Comparison of ENCODE assay signal across 1 cellular context in the genomic region with DNA sequence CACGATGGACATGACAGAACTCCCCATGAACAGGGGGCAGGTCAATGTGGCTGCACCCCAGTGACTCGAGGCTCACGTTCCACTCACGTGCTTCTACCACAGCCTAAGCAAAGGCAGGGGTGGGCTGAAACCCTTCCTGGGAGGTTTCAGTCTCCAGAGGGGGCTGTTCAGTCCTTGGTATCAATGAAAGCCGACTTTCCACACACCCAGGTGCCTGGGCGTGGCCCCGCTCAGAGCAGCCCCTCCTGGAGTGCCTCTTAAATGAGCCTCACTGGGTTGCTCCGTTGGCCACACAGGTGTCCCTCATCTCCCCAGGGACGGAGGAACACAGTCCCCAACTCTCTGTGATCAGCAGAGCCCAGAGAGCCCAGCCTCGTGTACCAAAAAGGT.
TF ChIP-seq lines count a peak whose summit lies in the region.

No MANE protein-coding gene starts in this region.

TF ChIP-seq in K562, 482 proteins besides CTCF, POLR2A, EP300 and RAD21 (continued from another document):
- TF ChIP-seq ZBTB12 (CRISPR knock-in tag; IDR thresholded peaks at IDR 0.05): no peak
- TF ChIP-seq ZBTB7A (IDR thresholded peaks at IDR 0.05; ENCODE audit: borderline replicate concordance, control insufficient read depth, low read depth, low read length): peak; percentile 13; the same call in 1 of the 2 replicates
- no peak for TF ChIP-seq PML (IDR thresholded peaks at IDR 0.05; ENCODE audit: low read length)
- TF ChIP-seq, protein P1, sequence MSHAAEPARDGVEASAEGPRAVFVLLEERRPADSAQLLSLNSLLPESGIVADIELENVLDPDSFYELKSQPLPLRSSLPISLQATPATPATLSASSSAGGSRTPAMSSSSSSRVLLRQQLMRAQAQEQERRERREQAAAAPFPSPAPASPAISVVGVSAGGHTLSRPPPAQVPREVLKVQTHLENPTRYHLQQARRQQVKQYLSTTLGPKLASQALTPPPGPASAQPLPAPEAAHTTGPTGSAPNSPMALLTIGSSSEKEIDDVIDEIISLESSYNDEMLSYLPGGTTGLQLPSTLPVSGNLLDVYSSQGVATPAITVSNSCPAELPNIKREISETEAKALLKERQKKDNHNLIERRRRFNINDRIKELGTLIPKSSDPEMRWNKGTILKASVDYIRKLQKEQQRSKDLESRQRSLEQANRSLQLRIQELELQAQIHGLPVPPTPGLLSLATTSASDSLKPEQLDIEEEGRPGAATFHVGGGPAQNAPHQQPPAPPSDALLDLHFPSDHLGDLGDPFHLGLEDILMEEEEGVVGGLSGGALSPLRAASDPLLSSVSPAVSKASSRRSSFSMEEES (CRISPR knock-in tag; IDR thresholded peaks at IDR 0.05): no peak
- TF ChIP-seq BHLHE40 (IDR thresholded peaks at IDR 0.05; ENCODE audit: low read length): peak; percentile 79
- TF ChIP-seq ZNF449 (CRISPR knock-in tag; IDR thresholded peaks at IDR 0.05): no peak
- TF ChIP-seq SMARCE1 (IDR thresholded peaks at IDR 0.05): no peak
- TF ChIP-seq RBFOX2 (IDR thresholded peaks at IDR 0.05; ENCODE audit: low read depth, low read length): peak; percentile 49; the same call in 1 of the 2 replicates
- no peak for TF ChIP-seq USF2 (CRISPR knock-in tag; IDR thresholded peaks at IDR 0.05)
- no peak for TF ChIP-seq JUND (IDR thresholded peaks at IDR 0.05; ENCODE audit: borderline replicate concordance, low read depth, low read length)
- no peak for TF ChIP-seq JUND (tag; IDR thresholded peaks at IDR 0.05; ENCODE audit: borderline replicate concordance, low read depth, low read length)
- TF ChIP-seq, protein P2, sequence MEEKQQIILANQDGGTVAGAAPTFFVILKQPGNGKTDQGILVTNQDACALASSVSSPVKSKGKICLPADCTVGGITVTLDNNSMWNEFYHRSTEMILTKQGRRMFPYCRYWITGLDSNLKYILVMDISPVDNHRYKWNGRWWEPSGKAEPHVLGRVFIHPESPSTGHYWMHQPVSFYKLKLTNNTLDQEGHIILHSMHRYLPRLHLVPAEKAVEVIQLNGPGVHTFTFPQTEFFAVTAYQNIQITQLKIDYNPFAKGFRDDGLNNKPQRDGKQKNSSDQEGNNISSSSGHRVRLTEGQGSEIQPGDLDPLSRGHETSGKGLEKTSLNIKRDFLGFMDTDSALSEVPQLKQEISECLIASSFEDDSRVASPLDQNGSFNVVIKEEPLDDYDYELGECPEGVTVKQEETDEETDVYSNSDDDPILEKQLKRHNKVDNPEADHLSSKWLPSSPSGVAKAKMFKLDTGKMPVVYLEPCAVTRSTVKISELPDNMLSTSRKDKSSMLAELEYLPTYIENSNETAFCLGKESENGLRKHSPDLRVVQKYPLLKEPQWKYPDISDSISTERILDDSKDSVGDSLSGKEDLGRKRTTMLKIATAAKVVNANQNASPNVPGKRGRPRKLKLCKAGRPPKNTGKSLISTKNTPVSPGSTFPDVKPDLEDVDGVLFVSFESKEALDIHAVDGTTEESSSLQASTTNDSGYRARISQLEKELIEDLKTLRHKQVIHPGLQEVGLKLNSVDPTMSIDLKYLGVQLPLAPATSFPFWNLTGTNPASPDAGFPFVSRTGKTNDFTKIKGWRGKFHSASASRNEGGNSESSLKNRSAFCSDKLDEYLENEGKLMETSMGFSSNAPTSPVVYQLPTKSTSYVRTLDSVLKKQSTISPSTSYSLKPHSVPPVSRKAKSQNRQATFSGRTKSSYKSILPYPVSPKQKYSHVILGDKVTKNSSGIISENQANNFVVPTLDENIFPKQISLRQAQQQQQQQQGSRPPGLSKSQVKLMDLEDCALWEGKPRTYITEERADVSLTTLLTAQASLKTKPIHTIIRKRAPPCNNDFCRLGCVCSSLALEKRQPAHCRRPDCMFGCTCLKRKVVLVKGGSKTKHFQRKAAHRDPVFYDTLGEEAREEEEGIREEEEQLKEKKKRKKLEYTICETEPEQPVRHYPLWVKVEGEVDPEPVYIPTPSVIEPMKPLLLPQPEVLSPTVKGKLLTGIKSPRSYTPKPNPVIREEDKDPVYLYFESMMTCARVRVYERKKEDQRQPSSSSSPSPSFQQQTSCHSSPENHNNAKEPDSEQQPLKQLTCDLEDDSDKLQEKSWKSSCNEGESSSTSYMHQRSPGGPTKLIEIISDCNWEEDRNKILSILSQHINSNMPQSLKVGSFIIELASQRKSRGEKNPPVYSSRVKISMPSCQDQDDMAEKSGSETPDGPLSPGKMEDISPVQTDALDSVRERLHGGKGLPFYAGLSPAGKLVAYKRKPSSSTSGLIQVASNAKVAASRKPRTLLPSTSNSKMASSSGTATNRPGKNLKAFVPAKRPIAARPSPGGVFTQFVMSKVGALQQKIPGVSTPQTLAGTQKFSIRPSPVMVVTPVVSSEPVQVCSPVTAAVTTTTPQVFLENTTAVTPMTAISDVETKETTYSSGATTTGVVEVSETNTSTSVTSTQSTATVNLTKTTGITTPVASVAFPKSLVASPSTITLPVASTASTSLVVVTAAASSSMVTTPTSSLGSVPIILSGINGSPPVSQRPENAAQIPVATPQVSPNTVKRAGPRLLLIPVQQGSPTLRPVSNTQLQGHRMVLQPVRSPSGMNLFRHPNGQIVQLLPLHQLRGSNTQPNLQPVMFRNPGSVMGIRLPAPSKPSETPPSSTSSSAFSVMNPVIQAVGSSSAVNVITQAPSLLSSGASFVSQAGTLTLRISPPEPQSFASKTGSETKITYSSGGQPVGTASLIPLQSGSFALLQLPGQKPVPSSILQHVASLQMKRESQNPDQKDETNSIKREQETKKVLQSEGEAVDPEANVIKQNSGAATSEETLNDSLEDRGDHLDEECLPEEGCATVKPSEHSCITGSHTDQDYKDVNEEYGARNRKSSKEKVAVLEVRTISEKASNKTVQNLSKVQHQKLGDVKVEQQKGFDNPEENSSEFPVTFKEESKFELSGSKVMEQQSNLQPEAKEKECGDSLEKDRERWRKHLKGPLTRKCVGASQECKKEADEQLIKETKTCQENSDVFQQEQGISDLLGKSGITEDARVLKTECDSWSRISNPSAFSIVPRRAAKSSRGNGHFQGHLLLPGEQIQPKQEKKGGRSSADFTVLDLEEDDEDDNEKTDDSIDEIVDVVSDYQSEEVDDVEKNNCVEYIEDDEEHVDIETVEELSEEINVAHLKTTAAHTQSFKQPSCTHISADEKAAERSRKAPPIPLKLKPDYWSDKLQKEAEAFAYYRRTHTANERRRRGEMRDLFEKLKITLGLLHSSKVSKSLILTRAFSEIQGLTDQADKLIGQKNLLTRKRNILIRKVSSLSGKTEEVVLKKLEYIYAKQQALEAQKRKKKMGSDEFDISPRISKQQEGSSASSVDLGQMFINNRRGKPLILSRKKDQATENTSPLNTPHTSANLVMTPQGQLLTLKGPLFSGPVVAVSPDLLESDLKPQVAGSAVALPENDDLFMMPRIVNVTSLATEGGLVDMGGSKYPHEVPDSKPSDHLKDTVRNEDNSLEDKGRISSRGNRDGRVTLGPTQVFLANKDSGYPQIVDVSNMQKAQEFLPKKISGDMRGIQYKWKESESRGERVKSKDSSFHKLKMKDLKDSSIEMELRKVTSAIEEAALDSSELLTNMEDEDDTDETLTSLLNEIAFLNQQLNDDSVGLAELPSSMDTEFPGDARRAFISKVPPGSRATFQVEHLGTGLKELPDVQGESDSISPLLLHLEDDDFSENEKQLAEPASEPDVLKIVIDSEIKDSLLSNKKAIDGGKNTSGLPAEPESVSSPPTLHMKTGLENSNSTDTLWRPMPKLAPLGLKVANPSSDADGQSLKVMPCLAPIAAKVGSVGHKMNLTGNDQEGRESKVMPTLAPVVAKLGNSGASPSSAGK (IDR thresholded peaks at IDR 0.05): peak; percentile 46; the same call in 1 of the 2 replicates
- TF ChIP-seq, protein P3, sequence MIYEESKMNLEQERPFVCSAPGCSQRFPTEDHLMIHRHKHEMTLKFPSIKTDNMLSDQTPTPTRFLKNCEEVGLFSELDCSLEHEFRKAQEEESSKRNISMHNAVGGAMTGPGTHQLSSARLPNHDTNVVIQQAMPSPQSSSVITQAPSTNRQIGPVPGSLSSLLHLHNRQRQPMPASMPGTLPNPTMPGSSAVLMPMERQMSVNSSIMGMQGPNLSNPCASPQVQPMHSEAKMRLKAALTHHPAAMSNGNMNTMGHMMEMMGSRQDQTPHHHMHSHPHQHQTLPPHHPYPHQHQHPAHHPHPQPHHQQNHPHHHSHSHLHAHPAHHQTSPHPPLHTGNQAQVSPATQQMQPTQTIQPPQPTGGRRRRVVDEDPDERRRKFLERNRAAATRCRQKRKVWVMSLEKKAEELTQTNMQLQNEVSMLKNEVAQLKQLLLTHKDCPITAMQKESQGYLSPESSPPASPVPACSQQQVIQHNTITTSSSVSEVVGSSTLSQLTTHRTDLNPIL (CRISPR knock-in tag; IDR thresholded peaks at IDR 0.05): no peak
- no peak for TF ChIP-seq COPS2 (conservative IDR thresholded peaks at IDR 0.05)
